Comparison of ENCODE assay signal across 8 cellular contexts in genomic region chr12:124422570-124423523, GRCh38.
DNase-seq lines count a peak whose midpoint lies in the region; ATAC-seq, FAIRE-seq and TF ChIP-seq lines count a peak whose summit lies in the region.

No MANE protein-coding gene starts in this region.

- H3K4me3 ChIP-seq in A549: peak overlapping the region; percentile 46
- H3K4me3 ChIP-seq in HUES48 (ENCODE audit: low read depth, low read length): no peak overlapping the region
- H3K4me3 ChIP-seq in left ventricle myocardium inferior: peak overlapping the region; percentile 53
- H3K4me3 ChIP-seq in sigmoid colon: peak overlapping the region in 3 of 4 donors; percentile 12 to 26 (median 20)

- no peaks in the 10 kb centered on the region for H3K27me3 ChIP-seq in HUES48 (ENCODE audit: control insufficient read depth, insufficient read depth, low read length)
- no peaks in the 10 kb centered on the region for H3K27me3 ChIP-seq in left ventricle myocardium inferior (ENCODE audit: low read depth)
- no peaks in the 10 kb centered on the region for H3K27me3 ChIP-seq in sigmoid colon

- DNase-seq in A549 (ENCODE audit: low read depth in 1 of 2, low spot score in 1 of 2): peak; percentile 98
- peak in 55 of 58 donors; percentile 40 to 94 (median 73) for DNase-seq in anterior cingulate cortex (lab: John Stamatoyannopoulos, UW)
- peak; percentile 95 for DNase-seq in left ventricle myocardium inferior
- DNase-seq in sigmoid colon: peak; percentile 97
- no peak for DNase-seq in Kasumi-1 (lab: John Stamatoyannopoulos, UW)
- DNase-seq in NCI-H187 treated with DMSO at 0.1 percent for 48 hours (lab: John Stamatoyannopoulos, UW): no peak

- H3K9me3 ChIP-seq in A549 (no peaks in the 10 kb centered on the region), HUES48 (ENCODE audit: control insufficient read depth, insufficient read depth, low read length) (no peaks in the 10 kb centered on the region), left ventricle myocardium inferior (replicated peaks) (no peaks in the 10 kb centered on the region), sigmoid colon (no peaks in the 10 kb centered on the region)

- POLR2A ChIA-PET in A549 (lab: Yijun Ruan, JAX): interaction anchor here (1.3 to 1.9 kb wide), 2 partner anchors 34 to 96 kb away, joined by 6 to 7 read pairs; no protein-coding TSS in a partner anchor

- CTCF ChIA-PET in A549 (lab: Yijun Ruan, JAX): interaction anchor here (1.2 to 2.2 kb wide), 2 partner anchors 30 to 43 kb away, joined by 4 to 6 read pairs; no protein-coding TSS in a partner anchor

- H3K4me2 ChIP-seq in A549: peak overlapping the region; percentile 99

- WGBS in A549 (ENCODE audit: missing lambda C conversion rate): 2% methylated on average over 21 of the region's 37 CpGs
- 9 to 53% methylated on average over 37 of the region's 37 CpGs for WGBS in sigmoid colon, 2 donors

- ATAC-seq in A549: peak; percentile 80 to 87
- no peak for ATAC-seq in GM21825 (IDR thresholded peaks at IDR 0.05; ENCODE audit: unreplicated experiment)

- TF ChIP-seq RAD21 in A549 (conservative IDR thresholded peaks at IDR 0.05 in 1 of 2, IDR thresholded peaks at IDR 0.05 in 1 of 2): peak in 1 of 2 experiments; percentile 52; a peak in 3 of 5 replicates

- TF ChIP-seq EP300 in A549 (IDR thresholded peaks at IDR 0.05): peak in 1 of 2 experiments; percentile 76; a peak in 3 of 5 replicates
- TF ChIP-seq EP300 in sigmoid colon (IDR thresholded peaks at IDR 0.05): peak in 2 of 4 donors; percentile 52 to 70

- H3K27ac ChIP-seq in A549: peak overlapping the region; percentile 91 to 99
- peak overlapping the region; percentile 57 for H3K27ac ChIP-seq in HUES48 (ENCODE audit: low read depth, low read length)
- peak overlapping the region; percentile 94 for H3K27ac ChIP-seq in left ventricle myocardium inferior (replicated peaks)
- peak overlapping the region; percentile 87 to 98 (median 96) for H3K27ac ChIP-seq in sigmoid colon

- no peak overlapping the region for H3K9ac ChIP-seq in HUES48 (ENCODE audit: low read depth, low read length)

- intact Hi-C loops in left ventricle myocardium inferior (cut with micrococcal nuclease) (no loop called here), sigmoid colon (cut with DNase I) (loop anchor here (2.0 kb wide), 2 partner anchors 42 to 54 kb away; no protein-coding TSS in a partner anchor)

- peak; percentile 84 for FAIRE-seq in A549 (lab: Jason Lieb, UNC)

- H3K4me1 ChIP-seq in A549: peaks cover 34% of the 10 kb centered on the region
- no peaks in the 10 kb centered on the region; the same call in 1 of the 2 replicates for H3K4me1 ChIP-seq in HUES48 (ENCODE audit: control insufficient read depth, insufficient read depth, low read length)
- H3K4me1 ChIP-seq in left ventricle myocardium inferior: peaks cover 77% of the 10 kb centered on the region
- peaks cover 0 to 81% (median 71%) of the 10 kb centered on the region in 4 donors for H3K4me1 ChIP-seq in sigmoid colon

- peaks cover 79% of the 10 kb centered on the region for H3K36me3 ChIP-seq in HUES48 (ENCODE audit: control insufficient read depth, insufficient read depth, low read length)
- peaks cover 52% of the 10 kb centered on the region for H3K36me3 ChIP-seq in left ventricle myocardium inferior
- peaks cover 0 to 50% (median 26%) of the 10 kb centered on the region in 4 donors for H3K36me3 ChIP-seq in sigmoid colon

- TF ChIP-seq CTCF in A549 (IDR thresholded peaks at IDR 0.05) (no peak), left ventricle myocardium inferior (IDR thresholded peaks at IDR 0.05; ENCODE audit: borderline replicate concordance) (no peak), sigmoid colon (IDR thresholded peaks at IDR 0.05) (peak in 1 of 4 experiments; percentile 10)

- peak; percentile 11; the same call in 1 of the 2 replicates for TF ChIP-seq POLR2A in A549 (IDR thresholded peaks at IDR 0.05; ENCODE audit: low read length)
- no peak for TF ChIP-seq POLR2A in sigmoid colon (IDR thresholded peaks at IDR 0.05)

TF ChIP-seq in A549, 52 proteins besides CTCF, POLR2A, EP300 and RAD21:
- peak; percentile 30; the same call in 1 of the 3 replicates for TF ChIP-seq SMC3 (IDR thresholded peaks at IDR 0.05)
- no peak for TF ChIP-seq CBX2 (IDR thresholded peaks at IDR 0.05; ENCODE audit: borderline replicate concordance, low read depth)
- TF ChIP-seq, protein P1, sequence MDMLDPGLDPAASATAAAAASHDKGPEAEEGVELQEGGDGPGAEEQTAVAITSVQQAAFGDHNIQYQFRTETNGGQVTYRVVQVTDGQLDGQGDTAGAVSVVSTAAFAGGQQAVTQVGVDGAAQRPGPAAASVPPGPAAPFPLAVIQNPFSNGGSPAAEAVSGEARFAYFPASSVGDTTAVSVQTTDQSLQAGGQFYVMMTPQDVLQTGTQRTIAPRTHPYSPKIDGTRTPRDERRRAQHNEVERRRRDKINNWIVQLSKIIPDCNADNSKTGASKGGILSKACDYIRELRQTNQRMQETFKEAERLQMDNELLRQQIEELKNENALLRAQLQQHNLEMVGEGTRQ (IDR thresholded peaks at IDR 0.05): no peak
- peak; percentile 51 for TF ChIP-seq JUNB (IDR thresholded peaks at IDR 0.05)
- TF ChIP-seq RCOR1 (IDR thresholded peaks at IDR 0.05; ENCODE audit: low read depth, low read length): no peak
- TF ChIP-seq CEBPB (IDR thresholded peaks at IDR 0.05): no peak
- TF ChIP-seq, protein P2, sequence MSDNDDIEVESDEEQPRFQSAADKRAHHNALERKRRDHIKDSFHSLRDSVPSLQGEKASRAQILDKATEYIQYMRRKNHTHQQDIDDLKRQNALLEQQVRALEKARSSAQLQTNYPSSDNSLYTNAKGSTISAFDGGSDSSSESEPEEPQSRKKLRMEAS (IDR thresholded peaks at IDR 0.05): peak; percentile 72
- peak; percentile 78 for TF ChIP-seq GATA3 (IDR thresholded peaks at IDR 0.05; ENCODE audit: borderline replicate concordance)
- TF ChIP-seq JUN (IDR thresholded peaks at IDR 0.05): peak; percentile 67 to 85
- peak; percentile 31; the same call in 1 of the 2 replicates for TF ChIP-seq MYC (IDR thresholded peaks at IDR 0.05; ENCODE audit: borderline replicate concordance, low read length)
- no peak for TF ChIP-seq CBX8 (IDR thresholded peaks at IDR 0.05)
- no peak for TF ChIP-seq HDAC2 (IDR thresholded peaks at IDR 0.05)
- peak; percentile 72 for TF ChIP-seq FOSL2 (IDR thresholded peaks at IDR 0.05)
- TF ChIP-seq FOSL2 (CRISPR knock-in tag; IDR thresholded peaks at IDR 0.05): peak; percentile 79
- TF ChIP-seq MAZ (IDR thresholded peaks at IDR 0.05; ENCODE audit: borderline replicate concordance, low read depth, low read length): 0 out of 2 replicates have a peak, but pooled peaks have one; percentile 29

Comparison
In these comparisons a context has a peak if more than half of its experiments do, and no peak if none do; other contexts are left out.
1. DNase-seq: peak in A549 (2 of 2), anterior cingulate cortex (55 of 58), left ventricle myocardium inferior (single experiment) and sigmoid colon (single experiment); none in Kasumi-1 (0 of 2) and NCI-H187 treated with DMSO at 0.1 percent for 48 hours (single experiment).
2. Peak in every context shown above with its lines, with median percentiles within 50 percentile points of each other: H3K27ac ChIP-seq.